In the genomic region with DNA sequence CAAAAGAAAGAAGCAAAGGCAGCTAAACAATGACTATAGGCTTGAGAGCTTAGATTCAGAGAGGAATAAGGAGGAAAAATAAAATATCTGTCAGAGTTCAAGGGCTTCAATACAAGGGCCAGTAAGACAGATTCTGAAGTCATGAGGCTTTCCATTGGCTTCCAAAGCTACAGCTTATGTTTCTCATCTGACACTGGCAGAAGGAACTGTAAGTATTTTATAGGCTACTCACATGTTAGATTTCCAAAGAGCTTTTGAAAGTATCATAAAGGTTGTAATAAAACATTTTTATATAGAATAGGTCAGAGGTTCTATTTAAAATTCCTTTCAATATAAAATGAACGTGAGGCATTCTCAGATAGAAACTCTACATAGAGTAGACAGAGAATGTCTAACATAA, we compare ENCODE assay signal across 22 cellular contexts.
A peak's percentile ranks its signal among the peaks of the same experiment; 100 is the strongest.
DNase-seq lines count a peak whose midpoint lies in the region; ATAC-seq and TF ChIP-seq lines count a peak whose summit lies in the region.
"Had no signal": no experiment of that assay in that cellular context is flagged by ENCODE, and none has a peak within 500 bp of the region (broad histone marks: within the 10 kb centered on the region; RNA-seq: fewer than 3 reads in every experiment).

No MANE protein-coding gene starts in this region.

- no peak for TF ChIP-seq RAD21 in neural cell (conservative IDR thresholded peaks at IDR 0.05)

- H3K27ac ChIP-seq in PC-3 (ENCODE audit: low read length) (no peak overlapping the region), mesendoderm (ENCODE audit: low read depth, low read length) (no peak overlapping the region), neural cell (ENCODE audit: low read length) (no peak overlapping the region)
- H3K27ac ChIP-seq: A549; BLaER1 treated with 17β-estradiol and CSF1 and Interleukin-3, amounts not matched to agents 10 nM and 100 nM had no signal

- BruUV-seq in PC-3 (replicated peaks; lab: Mats Ljungman, UMichigan) = no TSS peak

- TF ChIP-seq CTCF in PC-3 (conservative IDR thresholded peaks at IDR 0.05; ENCODE audit: low read depth, low read length) = no peak
- TF ChIP-seq CTCF in neural cell (IDR thresholded peaks at IDR 0.05; ENCODE audit: poor library complexity, severe bottlenecking) = no peak

- H3K4ac ChIP-seq in mesendoderm (ENCODE audit: low read depth, low read length) = no peak overlapping the region

- H3K4me3 ChIP-seq in PC-3 (ENCODE audit: low read length) (no peak overlapping the region), mesendoderm (ENCODE audit: low read length) (no peak overlapping the region), neural cell (ENCODE audit: low read length) (no peak overlapping the region)
- H3K4me3 ChIP-seq: A549; BLaER1 treated with 17β-estradiol and CSF1 and Interleukin-3, amounts not matched to agents 10 nM and 100 nM; GM12878; GM23338 had no signal

- H3K9ac ChIP-seq in PC-3 (ENCODE audit: low read length) = no peak overlapping the region
- H3K9ac ChIP-seq in mesendoderm (ENCODE audit: low read length) = no peak overlapping the region
- no peak overlapping the region for H3K9ac ChIP-seq in neural cell (ENCODE audit: low read length)
- H3K9ac ChIP-seq: BLaER1 treated with 17β-estradiol and CSF1 and Interleukin-3, amounts not matched to agents 10 nM and 100 nM had no signal

- CTCF ChIA-PET in PC-3 (lab: Charles Lee) = no interaction called here

- H3F3A ChIP-seq in PC-3 (ENCODE audit: low read length, unreplicated experiment) (no peaks in the 10 kb centered on the region), neural cell (ENCODE audit: insufficient read depth, low read length, poor library complexity, severe bottlenecking) (no peaks in the 10 kb centered on the region)

- H3K79me2 ChIP-seq in PC-3 (ENCODE audit: low read length) = no peaks in the 10 kb centered on the region
- no peaks in the 10 kb centered on the region for H3K79me2 ChIP-seq in mesendoderm (ENCODE audit: control insufficient read depth, insufficient read depth, low read length)
- H3K79me2 ChIP-seq in neural cell (replicated peaks; ENCODE audit: insufficient read depth, low read length) = no peaks in the 10 kb centered on the region

- H4K5ac ChIP-seq in mesendoderm (ENCODE audit: low read length) = no peak overlapping the region

- TF ChIP-seq EP300 in neural cell (conservative IDR thresholded peaks at IDR 0.05; ENCODE audit: poor library complexity, severe bottlenecking) = no peak

- no peak overlapping the region for H3K18ac ChIP-seq in mesendoderm (ENCODE audit: low read length)

- peak overlapping the region; percentile 61 for H2BK120ac ChIP-seq in mesendoderm (ENCODE audit: low read depth, low read length)

- no peak overlapping the region for H2BK15ac ChIP-seq in mesendoderm (replicated peaks; ENCODE audit: low read depth)

- no peak overlapping the region for H2AFZ ChIP-seq in PC-3 (ENCODE audit: low read length)
- H2AFZ ChIP-seq in neural cell (ENCODE audit: low read depth, low read length) = no peak overlapping the region
- H2AFZ ChIP-seq: GM23338 had no signal

- H2BK5ac ChIP-seq in mesendoderm (ENCODE audit: low read length) = no peak overlapping the region

- H3K9me2 ChIP-seq in PC-3 (replicated peaks; ENCODE audit: low read length) = 0 out of 2 replicates have a peak, but pooled peaks cover 3% of the 10 kb centered on the region
- no peaks in the 10 kb centered on the region for H3K9me2 ChIP-seq in neural cell (ENCODE audit: insufficient read depth, low read length)

- WGBS in mesendoderm (ENCODE audit: extremely low coverage, insufficient coverage, low lambda C conversion rate) = no CpG with 5 or more reads among the region's 1 CpG

- H2AK5ac ChIP-seq in mesendoderm (ENCODE audit: low read length) = no peak overlapping the region

- H3K9me3 ChIP-seq in PC-3 (ENCODE audit: low read length) = no peaks in the 10 kb centered on the region
- H3K9me3 ChIP-seq in neural cell (ENCODE audit: low read length) = no peaks in the 10 kb centered on the region
- H3K9me3 ChIP-seq: A549; BE2C; BLaER1 treated with 17β-estradiol and CSF1 and Interleukin-3, amounts not matched to agents 10 nM and 100 nM had no signal

- H3K4me1 ChIP-seq in PC-3 (ENCODE audit: insufficient read depth, low read length) (no peaks in the 10 kb centered on the region), mesendoderm (ENCODE audit: control insufficient read depth, low read depth, low read length) (peaks cover 6% of the 10 kb centered on the region)
- H3K4me1 ChIP-seq: A549; BE2C; BLaER1 treated with 17β-estradiol and CSF1 and Interleukin-3, amounts not matched to agents 10 nM and 100 nM had no signal

- ATAC-seq in PC-3 (peak; percentile 62), GM19035 (IDR thresholded peaks at IDR 0.05; ENCODE audit: unreplicated experiment) (no peak)
- ATAC-seq: A549, GM12878, GM23338, HCT116 had no signal

- H3K36me3 ChIP-seq in PC-3 (ENCODE audit: low read depth, low read length) (no peaks in the 10 kb centered on the region), mesendoderm (ENCODE audit: control insufficient read depth, insufficient read depth, low read length) (no peaks in the 10 kb centered on the region), neural cell (ENCODE audit: insufficient read depth, low read length) (no peaks in the 10 kb centered on the region)
- H3K36me3 ChIP-seq: BE2C; BLaER1 treated with 17β-estradiol and CSF1 and Interleukin-3, amounts not matched to agents 10 nM and 100 nM had no signal

- intact Hi-C loops in PC-3 (cut with micrococcal nuclease) = no loop called here

- no peak overlapping the region for H3K23ac ChIP-seq in mesendoderm (ENCODE audit: low read length)

- H3K4me2 ChIP-seq in PC-3 (ENCODE audit: low read length) (no peak overlapping the region), mesendoderm (ENCODE audit: low read length) (no peak overlapping the region), neural cell (ENCODE audit: low read length) (peak overlapping the region; percentile 5)
- H3K4me2 ChIP-seq: A549; BLaER1 treated with 17β-estradiol and CSF1 and Interleukin-3, amounts not matched to agents 10 nM and 100 nM; GM23338 had no signal

- POLR2A ChIA-PET in PC-3 (lab: Charles Lee; ENCODE audit: unreplicated experiment) = interaction anchor here (0.6 kb wide), 2 partner anchors 292 to 483 kb away, joined by 3 to 5 read pairs; no protein-coding TSS in a partner anchor

- no peaks in the 10 kb centered on the region for H3K79me1 ChIP-seq in mesendoderm (ENCODE audit: low read length)

- H4K20me1 ChIP-seq in PC-3 (ENCODE audit: low read length) (no peaks in the 10 kb centered on the region), neural cell (ENCODE audit: insufficient read depth) (no peaks in the 10 kb centered on the region)
- H4K20me1 ChIP-seq: BLaER1 treated with 17β-estradiol and CSF1 and Interleukin-3, amounts not matched to agents 10 nM and 100 nM had no signal

- no peak overlapping the region for H3K56ac ChIP-seq in mesendoderm (ENCODE audit: low read length)

- H3K27me3 ChIP-seq in PC-3 (ENCODE audit: low read length) (no peaks in the 10 kb centered on the region), mesendoderm (ENCODE audit: insufficient read depth, low read length, poor library complexity) (no peaks in the 10 kb centered on the region), neural cell (ENCODE audit: insufficient read depth, low read depth, low read length) (no peaks in the 10 kb centered on the region)
- H3K27me3 ChIP-seq: BE2C; BLaER1 treated with 17β-estradiol and CSF1 and Interleukin-3, amounts not matched to agents 10 nM and 100 nM had no signal

- DNase-seq in PC-3 = no peak
- DNase-seq in mesendoderm = no peak
- no peak for DNase-seq in T1000 (lab: John Stamatoyannopoulos, UW)
- DNase-seq in cerebellar nuclear complex (lab: John Stamatoyannopoulos, UW) = no peak
- DNase-seq: 8988T; ACHN; AML-193; BE2C; CD4-positive, alpha-beta T cell; CD8-positive, alpha-beta memory T cell; DMS153; DMS79; EL; GDM1; H9 had no signal

- no peak overlapping the region for H4K8ac ChIP-seq in mesendoderm (ENCODE audit: low read depth, low read length)

TF ChIP-seq in neural cell, 6 proteins besides CTCF, POLR2A, EP300 and RAD21:
- TF ChIP-seq, protein P1, sequence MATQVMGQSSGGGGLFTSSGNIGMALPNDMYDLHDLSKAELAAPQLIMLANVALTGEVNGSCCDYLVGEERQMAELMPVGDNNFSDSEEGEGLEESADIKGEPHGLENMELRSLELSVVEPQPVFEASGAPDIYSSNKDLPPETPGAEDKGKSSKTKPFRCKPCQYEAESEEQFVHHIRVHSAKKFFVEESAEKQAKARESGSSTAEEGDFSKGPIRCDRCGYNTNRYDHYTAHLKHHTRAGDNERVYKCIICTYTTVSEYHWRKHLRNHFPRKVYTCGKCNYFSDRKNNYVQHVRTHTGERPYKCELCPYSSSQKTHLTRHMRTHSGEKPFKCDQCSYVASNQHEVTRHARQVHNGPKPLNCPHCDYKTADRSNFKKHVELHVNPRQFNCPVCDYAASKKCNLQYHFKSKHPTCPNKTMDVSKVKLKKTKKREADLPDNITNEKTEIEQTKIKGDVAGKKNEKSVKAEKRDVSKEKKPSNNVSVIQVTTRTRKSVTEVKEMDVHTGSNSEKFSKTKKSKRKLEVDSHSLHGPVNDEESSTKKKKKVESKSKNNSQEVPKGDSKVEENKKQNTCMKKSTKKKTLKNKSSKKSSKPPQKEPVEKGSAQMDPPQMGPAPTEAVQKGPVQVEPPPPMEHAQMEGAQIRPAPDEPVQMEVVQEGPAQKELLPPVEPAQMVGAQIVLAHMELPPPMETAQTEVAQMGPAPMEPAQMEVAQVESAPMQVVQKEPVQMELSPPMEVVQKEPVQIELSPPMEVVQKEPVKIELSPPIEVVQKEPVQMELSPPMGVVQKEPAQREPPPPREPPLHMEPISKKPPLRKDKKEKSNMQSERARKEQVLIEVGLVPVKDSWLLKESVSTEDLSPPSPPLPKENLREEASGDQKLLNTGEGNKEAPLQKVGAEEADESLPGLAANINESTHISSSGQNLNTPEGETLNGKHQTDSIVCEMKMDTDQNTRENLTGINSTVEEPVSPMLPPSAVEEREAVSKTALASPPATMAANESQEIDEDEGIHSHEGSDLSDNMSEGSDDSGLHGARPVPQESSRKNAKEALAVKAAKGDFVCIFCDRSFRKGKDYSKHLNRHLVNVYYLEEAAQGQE (IDR thresholded peaks at IDR 0.05; ENCODE audit: borderline replicate concordance) = no peak
- TF ChIP-seq SMC3 (conservative IDR thresholded peaks at IDR 0.05; ENCODE audit: poor library complexity) = no peak
- no peak for TF ChIP-seq POLR2AphosphoS5 (IDR thresholded peaks at IDR 0.05)
- no peak for TF ChIP-seq EZH2 (IDR thresholded peaks at IDR 0.05; ENCODE audit: borderline replicate concordance, insufficient read depth, low read length, poor library complexity, severe bottlenecking)
- TF ChIP-seq MXI1 (conservative IDR thresholded peaks at IDR 0.05; ENCODE audit: poor library complexity, severe bottlenecking) = no peak
- no peak for TF ChIP-seq TAF1 (IDR thresholded peaks at IDR 0.05; ENCODE audit: low read depth)
